ENCODE assay signal across 26 cellular contexts in genomic region chr16:26863971-26864370, GRCh38.
"Had no signal": no experiment of that assay in that cellular context is flagged by ENCODE, and none has a peak within 500 bp of the region (broad histone marks: within the 10 kb centered on the region; RNA-seq: fewer than 3 reads in every experiment).

No MANE protein-coding gene starts in this region.

- ATAC-seq: activated CD4-positive, alpha-beta T cell treated with anti-CD3 and anti-CD28 coated beads for 36 hours; activated naive CD4-positive, alpha-beta T cell treated with anti-CD3 and anti-CD28 coated beads, Interleukin-2, amount 50 U/mL, for 72 hours; activated T-helper 17 cell treated with anti-CD3 and anti-CD28 coated beads, Interleukin-2, amount 50 U/mL, for 72 hours; natural killer cell; right cardiac atrium; stimulated activated effector memory CD8-positive, alpha-beta T cell treated with anti-CD3 and anti-CD28 coated beads, Interleukin-12 subunit alpha, Interleukin-12 subunit beta, amount 100 ng/mL, for 72 hours; stimulated activated naive CD8-positive, alpha-beta T cell treated with anti-CD3 and anti-CD28 coated beads, Interleukin-15, amount 100 ng/mL, for 72 hours had no signal

- H3K27me3 ChIP-seq: adrenal gland, ascending aorta, neutrophil, ovary, tibial artery had no signal

- DNase-seq: activated B cell treated with CpG ODN at 0.5 μM for 24 hours; activated CD4-positive, alpha-beta T cell treated with anti-CD3 and anti-CD28 coated beads for 36 hours; activated CD4-positive, alpha-beta T cell treated with anti-CD3 and anti-CD28 coated beads, Interleukin-2, amount 50 U/mL, for 4 hours; activated CD8-positive, alpha-beta memory T cell treated with anti-CD3 and anti-CD28 coated beads for 24 hours; activated CD8-positive, alpha-beta memory T cell treated with anti-CD3 and anti-CD28 coated beads, Interleukin-2, amount 50 U/mL, for 4 hours; activated T-cell treated with anti-CD3 and anti-CD28 coated beads, Interleukin-2, amount 50 U/mL, for 24 hours; adrenal gland; effector CD4-positive, alpha-beta T cell; erythroblast; glutamatergic neuron; hippocampal formation; midbrain; natural killer cell; ovary; right cardiac atrium; stimulated activated CD4-positive, alpha-beta T cell treated with anti-CD3 and anti-CD28 coated beads, Interleukin-12 subunit alpha, Interleukin-12 subunit beta, amount 100 ng/mL, for 4 hours; stimulated activated CD4-positive, alpha-beta T cell treated with anti-CD3 and anti-CD28 coated beads, Interleukin-1b, Interleukin-23, amount 100 ng/mL, for 48 hours; stimulated activated naive CD8-positive, alpha-beta T cell treated with anti-CD3 and anti-CD28 coated beads, Interleukin-15, amount 100 ng/mL, for 72 hours; T-helper 9 cell; tibial artery had no signal

- H3K27ac ChIP-seq: adrenal gland, ascending aorta, coronary artery, neutrophil, ovary, tibial artery had no signal

- H3K4me3 ChIP-seq: adrenal gland, ascending aorta, coronary artery, ovary, tibial artery had no signal

- H3K36me3 ChIP-seq: adrenal gland, ascending aorta, neutrophil, ovary, tibial artery had no signal
